In genomic region chr6:16503919-16504554, GRCh38 we compare ENCODE assay signal across 9 cellular contexts.
DNase-seq lines count a peak whose midpoint lies in the region; ATAC-seq, FAIRE-seq and TF ChIP-seq lines count a peak whose summit lies in the region.
"Had no signal": no experiment of that assay in that cellular context is flagged by ENCODE, and none has a peak within 500 bp of the region (broad histone marks: within the 10 kb centered on the region; RNA-seq: fewer than 3 reads in every experiment).

No MANE protein-coding gene starts in this region.

- H3K9me3 Mint-ChIP-seq in central memory CD8-positive, alpha-beta T cell = no peaks in the 10 kb centered on the region

- peak; percentile 75 for ATAC-seq in GM21529 (IDR thresholded peaks at IDR 0.05; ENCODE audit: unreplicated experiment)
- peak; percentile 83 for ATAC-seq in HG03521 (IDR thresholded peaks at IDR 0.05; ENCODE audit: unreplicated experiment)
- peak; percentile 87 for ATAC-seq in central memory CD8-positive, alpha-beta T cell (replicated peaks; ENCODE audit: extremely low read depth, poor library complexity, severe bottlenecking)
- ATAC-seq: psoas muscle had no signal

- peak; percentile 96 for FAIRE-seq in GM12892 (lab: Jason Lieb, UNC)

- H3K9me3 ChIP-seq in colonic mucosa = no peaks in the 10 kb centered on the region
- H3K9me3 ChIP-seq: psoas muscle had no signal

- no peaks in the 10 kb centered on the region for H3K27me3 Mint-ChIP-seq in central memory CD8-positive, alpha-beta T cell

- intact Hi-C loops in colonic mucosa (cut with DNase I) = no loop called here

- H3K36me3 ChIP-seq in colonic mucosa = no peaks in the 10 kb centered on the region

- H3K27me3 ChIP-seq in colonic mucosa = no peaks in the 10 kb centered on the region

- TF ChIP-seq POLR2A in GM12892 (IDR thresholded peaks at IDR 0.05; ENCODE audit: low read depth, low read length) = no peak

- DNase-seq in GM12892 (ENCODE audit: insufficient read length) (no peak), colonic mucosa (no peak), islet precursor cell (no peak), HPDE6-E6E7 (ENCODE audit: extremely low spot score) (no peak), NCI-H2171 (lab: John Stamatoyannopoulos, UW) (no peak)
- peak in 1 of 2 donors; percentile 26 for DNase-seq in central memory CD8-positive, alpha-beta T cell (ENCODE audit: low spot score in 2 of 2)
- DNase-seq: psoas muscle had no signal

- TF ChIP-seq CTCF in colonic mucosa (IDR thresholded peaks at IDR 0.05) = no peak

- H3K4me3 Mint-ChIP-seq in central memory CD8-positive, alpha-beta T cell = peak overlapping the region; percentile 27

- H3K27ac Mint-ChIP-seq in central memory CD8-positive, alpha-beta T cell (ENCODE audit: low read depth) = peak overlapping the region; percentile 85

- H3K36me3 Mint-ChIP-seq in central memory CD8-positive, alpha-beta T cell (ENCODE audit: insufficient read depth) = peaks cover 7% of the 10 kb centered on the region

- peaks cover 32% of the 10 kb centered on the region for H3K4me1 Mint-ChIP-seq in central memory CD8-positive, alpha-beta T cell

- H3K4me3 ChIP-seq in colonic mucosa = no peak overlapping the region
- H3K4me3 ChIP-seq: psoas muscle had no signal

- H3K9ac ChIP-seq in colonic mucosa (ENCODE audit: low read depth in 2 of 2, low read length in 2 of 2) = no peak overlapping the region

- H3K27ac ChIP-seq in colonic mucosa = no peak overlapping the region
- H3K27ac ChIP-seq: psoas muscle had no signal

- no peaks in the 10 kb centered on the region for H3K4me1 ChIP-seq in colonic mucosa
